Comparison of ENCODE assay signal across 9 cellular contexts in genomic region chr1:1648265-1648664, GRCh38. TPM values are rescaled to one million over a fixed set of nuclear protein-coding genes. Genes with fewer than 3 reads are reported as not detected.
A peak's percentile ranks its signal among the peaks of the same experiment; 100 is the strongest.
DNase-seq lines count a peak whose midpoint lies in the region; ATAC-seq, FAIRE-seq and TF ChIP-seq lines count a peak whose summit lies in the region.
"Not testable (repeated sequence)": the region's sequence is repeated elsewhere in the genome, so short reads cannot be mapped to it uniquely, and the experiment has no call there.
"Had no signal": no experiment of that assay in that cellular context is flagged by ENCODE, and none has a peak within 500 bp of the region (broad histone marks: within the 10 kb centered on the region; RNA-seq: fewer than 3 reads in every experiment).

No MANE protein-coding gene starts in this region.

- peak overlapping the region; percentile 12 to 61 for H3K9ac ChIP-seq in colonic mucosa (ENCODE audit: low read depth in 2 of 2, low read length in 2 of 2)

- 20 to 65% (median 51%) methylated on average over 11 of the region's 11 CpGs for WGBS in small intestine, 3 donors

- H3K27ac ChIP-seq in Peyer's patch (peak overlapping the region in 3 of 4 donors; percentile 56 to 95 (median 80)), colonic mucosa (peak overlapping the region; percentile 81), small intestine (ENCODE audit: low read depth in 1 of 2, low read length in 1 of 2) (peak overlapping the region; percentile 89 to 93)
- not testable (repeated sequence) for H3K27ac ChIP-seq in ascending aorta, left lung

- not testable (repeated sequence) for ATAC-seq in left lung
- ATAC-seq in omental fat pad (ENCODE audit: low FRiP score) = peak; percentile 9

- intact Hi-C loops in ascending aorta (cut with DNase I); colonic mucosa (cut with DNase I); cardiac septum (cut with DNase I); left lung (cut with DNase I): not testable (repeated sequence)

- not testable (repeated sequence) for H3K4me3 ChIP-seq in Peyer's patch; ascending aorta; colonic mucosa; left lung; small intestine (ENCODE audit: low read depth in 1 of 2, low read length in 2 of 2)

- H3K36me3 ChIP-seq in Peyer's patch = peaks cover 0 to 59% (median 0%) of the 10 kb centered on the region in 3 donors
- peaks cover 53 to 61% of the 10 kb centered on the region in 2 donors for H3K36me3 ChIP-seq in ascending aorta
- not testable (repeated sequence) for H3K36me3 ChIP-seq in colonic mucosa
- H3K36me3 ChIP-seq in left lung = peaks cover 0 to 76% of the 10 kb centered on the region in 2 donors
- H3K36me3 ChIP-seq in small intestine (ENCODE audit: control insufficient read depth in 2 of 2, insufficient read depth in 2 of 2, low read length in 2 of 2) = peaks cover 9 to 15% of the 10 kb centered on the region in 2 donors

- peaks cover 0 to 22% (median 0%) of the 10 kb centered on the region in 4 donors for H3K4me1 ChIP-seq in Peyer's patch
- H3K4me1 ChIP-seq in ascending aorta; colonic mucosa; left lung; small intestine (ENCODE audit: control insufficient read depth in 2 of 2, insufficient read depth in 1 of 2, low read depth in 1 of 2, low read length in 1 of 2): not testable (repeated sequence)

- DNase-seq in Peyer's patch = peak in 2 of 3 donors; percentile 89 to 93
- DNase-seq in activated CD4-positive, alpha-beta T cell treated with anti-CD3 and anti-CD28 coated beads for 48 hours = peak; percentile 2
- DNase-seq in ascending aorta (ENCODE audit: low spot score in 2 of 2) = peak; percentile 3 to 53
- DNase-seq in colonic mucosa = peak; percentile 92
- DNase-seq in cardiac septum (ENCODE audit: low spot score) = peak; percentile 49
- peak; percentile 4 to 47 for DNase-seq in left lung
- DNase-seq in omental fat pad (ENCODE audit: low spot score) = not testable (repeated sequence)
- peak; percentile 96 for DNase-seq in small intestine

- TF ChIP-seq CTCF in Peyer's patch (IDR thresholded peaks at IDR 0.05); ascending aorta (IDR thresholded peaks at IDR 0.05); colonic mucosa (IDR thresholded peaks at IDR 0.05); left lung (IDR thresholded peaks at IDR 0.05); omental fat pad (IDR thresholded peaks at IDR 0.05): not testable (repeated sequence)

- peak; percentile 65 to 74 for TF ChIP-seq POLR2A in Peyer's patch (IDR thresholded peaks at IDR 0.05)

- FAIRE-seq in small intestine (lab: Jason Lieb, UNC) = not testable (repeated sequence)

- H3K9me3 ChIP-seq in Peyer's patch; ascending aorta; colonic mucosa; left lung; small intestine (ENCODE audit: control insufficient read depth, low read depth): not testable (repeated sequence)

- not testable (repeated sequence) for H3K27me3 ChIP-seq in Peyer's patch; ascending aorta; colonic mucosa; left lung; small intestine (ENCODE audit: control insufficient read depth in 2 of 2, insufficient read depth in 2 of 2, low read length in 2 of 2)

RNA-seq across cellular contexts. Expression of gene CDK11B, which starts 10.5 kb away (rescaled TPM):
- total RNA-seq in Peyer's patch (100 to 1,000 TPM in 1 of 4 donors, 10 to 100 TPM in 3; 25.7 to 124 (median 40.9) TPM), ascending aorta (24.8 TPM), colonic mucosa (10 to 100 TPM; 31.8 to 44.7 TPM), cardiac septum (30.4 TPM), left lung (10 to 100 TPM; 16.3 to 23.2 TPM), omental fat pad (10 to 100 TPM; 16.3 to 25.3 (median 19.2) TPM)
- polyA plus RNA-seq in small intestine = 10 to 100 TPM; 32.0 to 61.7 (median 58.1) TPM

RNA-seq across cellular contexts. Expression of gene MMP23B, which starts 16.3 kb away (rescaled TPM):
- 1 to 10 TPM; 1.8 to 5.9 (median 4.1) TPM for total RNA-seq in Peyer's patch
- total RNA-seq in ascending aorta = 71.3 TPM
- 1 to 10 TPM; 3.0 to 5.8 TPM for total RNA-seq in colonic mucosa
- total RNA-seq in cardiac septum = 60.2 TPM
- 10 to 100 TPM; 43.5 to 56.7 TPM for total RNA-seq in left lung
- 10 to 100 TPM in 3 of 4 donors, 1 to 10 TPM in 1; 9.8 to 61.7 (median 18.5) TPM for total RNA-seq in omental fat pad
- 10 to 100 TPM in 1 of 3 donors, 1 to 10 TPM in 2; 1.2 to 16.5 (median 1.6) TPM for polyA plus RNA-seq in small intestine
- total RNA-seq: GM23248 had no signal

RNA-seq across cellular contexts. Expression of gene MIB2, which starts 33.0 kb away (rescaled TPM):
- total RNA-seq in Peyer's patch = 100 to 1,000 TPM in 3 of 4 donors, 10 to 100 TPM in 1; 68.3 to 162 (median 113) TPM
- 96.9 TPM for total RNA-seq in ascending aorta
- total RNA-seq in colonic mucosa = 100 to 1,000 TPM in 1 of 2 donors, 10 to 100 TPM in 1; 57.0 to 121 TPM
- 82.4 TPM for total RNA-seq in cardiac septum
- 10 to 100 TPM; 55.3 to 73.5 TPM for total RNA-seq in left lung
- total RNA-seq in omental fat pad = 10 to 100 TPM; 33.7 to 52.2 (median 40.2) TPM
- polyA plus RNA-seq in small intestine = 100 to 1,000 TPM in 2 of 3 donors, 10 to 100 TPM in 1; 53.3 to 213 (median 178) TPM

RNA-seq across cellular contexts. Expression of gene SLC35E2B, which starts 44.3 kb away (rescaled TPM):
- total RNA-seq in Peyer's patch (100 to 1,000 TPM in 2 of 4 donors, 10 to 100 TPM in 2; 76.9 to 132 (median 103) TPM), ascending aorta (43.7 TPM), colonic mucosa (10 to 100 TPM; 41.5 to 57.8 TPM), cardiac septum (19.1 TPM), left lung (10 to 100 TPM; 45.7 to 55.4 TPM), omental fat pad (10 to 100 TPM; 22.1 to 52.9 (median 36.0) TPM)
- polyA plus RNA-seq in small intestine = 10 to 100 TPM; 21.6 to 34.4 (median 33.5) TPM

RNA-seq across cellular contexts. Expression of gene FNDC10, which starts 48.3 kb away (rescaled TPM):
- 1 to 10 TPM; 4.1 to 6.9 (median 5.7) TPM for total RNA-seq in Peyer's patch
- total RNA-seq in ascending aorta = 1.8 TPM
- 1 to 10 TPM; 2.9 to 4.2 TPM for total RNA-seq in colonic mucosa
- 1.7 TPM for total RNA-seq in cardiac septum
- total RNA-seq in left lung = 10 to 100 TPM in 1 of 2 donors, 1 to 10 TPM in 1; 7.7 to 12.2 TPM
- total RNA-seq in omental fat pad = 1 to 10 TPM in 3 of 4 donors, not detected in 1; 1.9 to 2.6 (median 2.2) TPM
- polyA plus RNA-seq in small intestine = 1 to 10 TPM in 2 of 3 donors, under 1 TPM in 1; 0.54 to 2.9 (median 2.2) TPM
